ENCODE assay signal across 1 cellular context in the genomic region with DNA sequence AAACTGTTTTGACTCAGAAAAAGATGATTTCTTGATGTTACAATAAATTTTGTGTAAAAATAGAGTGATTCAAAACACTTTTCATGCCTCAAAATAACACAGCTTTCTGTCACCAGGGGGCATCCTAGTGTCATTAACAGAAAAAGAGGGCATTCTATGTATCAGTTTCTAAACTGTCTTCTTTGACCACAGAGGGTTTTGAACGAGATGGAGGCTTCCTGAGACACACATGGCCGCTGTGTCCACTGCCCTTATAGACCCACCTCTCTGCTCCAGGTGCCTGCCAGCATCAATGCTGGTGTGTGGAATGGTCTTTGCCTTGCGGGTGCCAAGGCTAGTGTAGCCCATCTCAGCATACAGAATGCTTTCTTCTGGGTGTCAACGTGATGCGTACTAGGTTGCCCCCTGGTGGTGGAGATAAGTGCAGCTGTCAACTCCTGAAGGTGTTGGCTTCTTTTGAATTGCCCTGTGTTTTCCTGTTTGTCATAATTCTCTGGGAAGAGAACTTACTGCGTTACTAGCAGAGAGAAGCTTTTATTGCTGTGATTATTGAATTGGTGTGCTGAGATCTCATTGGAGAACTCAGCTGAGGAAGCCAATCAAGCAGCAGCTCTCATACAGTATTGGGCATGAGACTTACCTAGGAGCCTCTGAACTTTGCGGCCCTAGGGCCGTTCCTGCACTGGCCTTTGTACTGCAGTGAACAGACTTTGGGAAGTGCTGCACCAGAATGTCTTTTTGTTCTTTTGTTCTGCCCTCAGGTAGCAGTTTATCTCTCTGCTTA.
A peak's percentile ranks its signal among the peaks of the same experiment; 100 is the strongest.
TF ChIP-seq lines count a peak whose summit lies in the region.

No MANE protein-coding gene starts in this region.

TF ChIP-seq in HepG2, 621 proteins besides CTCF, POLR2A, EP300 and RAD21 (continued from another document and continues in another):
- TF ChIP-seq, protein P1, sequence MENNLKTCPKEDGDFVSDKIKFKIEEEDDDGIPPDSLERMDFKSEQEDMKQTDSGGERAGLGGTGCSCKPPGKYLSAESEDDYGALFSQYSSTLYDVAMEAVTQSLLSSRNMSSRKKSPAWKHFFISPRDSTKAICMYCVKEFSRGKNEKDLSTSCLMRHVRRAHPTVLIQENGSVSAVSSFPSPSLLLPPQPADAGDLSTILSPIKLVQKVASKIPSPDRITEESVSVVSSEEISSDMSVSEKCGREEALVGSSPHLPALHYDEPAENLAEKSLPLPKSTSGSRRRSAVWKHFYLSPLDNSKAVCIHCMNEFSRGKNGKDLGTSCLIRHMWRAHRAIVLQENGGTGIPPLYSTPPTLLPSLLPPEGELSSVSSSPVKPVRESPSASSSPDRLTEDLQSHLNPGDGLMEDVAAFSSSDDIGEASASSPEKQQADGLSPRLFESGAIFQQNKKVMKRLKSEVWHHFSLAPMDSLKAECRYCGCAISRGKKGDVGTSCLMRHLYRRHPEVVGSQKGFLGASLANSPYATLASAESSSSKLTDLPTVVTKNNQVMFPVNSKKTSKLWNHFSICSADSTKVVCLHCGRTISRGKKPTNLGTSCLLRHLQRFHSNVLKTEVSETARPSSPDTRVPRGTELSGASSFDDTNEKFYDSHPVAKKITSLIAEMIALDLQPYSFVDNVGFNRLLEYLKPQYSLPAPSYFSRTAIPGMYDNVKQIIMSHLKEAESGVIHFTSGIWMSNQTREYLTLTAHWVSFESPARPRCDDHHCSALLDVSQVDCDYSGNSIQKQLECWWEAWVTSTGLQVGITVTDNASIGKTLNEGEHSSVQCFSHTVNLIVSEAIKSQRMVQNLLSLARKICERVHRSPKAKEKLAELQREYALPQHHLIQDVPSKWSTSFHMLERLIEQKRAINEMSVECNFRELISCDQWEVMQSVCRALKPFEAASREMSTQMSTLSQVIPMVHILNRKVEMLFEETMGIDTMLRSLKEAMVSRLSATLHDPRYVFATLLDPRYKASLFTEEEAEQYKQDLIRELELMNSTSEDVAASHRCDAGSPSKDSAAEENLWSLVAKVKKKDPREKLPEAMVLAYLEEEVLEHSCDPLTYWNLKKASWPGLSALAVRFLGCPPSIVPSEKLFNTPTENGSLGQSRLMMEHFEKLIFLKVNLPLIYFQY (CRISPR knock-in tag; IDR thresholded peaks at IDR 0.05; ENCODE audit: borderline replicate concordance) = no peak
- TF ChIP-seq ZNF263 (CRISPR knock-in tag; IDR thresholded peaks at IDR 0.05) (no peak), ZFP62 (CRISPR knock-in tag; IDR thresholded peaks at IDR 0.05) (no peak), ZNF432 (CRISPR knock-in tag; IDR thresholded peaks at IDR 0.05; ENCODE audit: borderline replicate concordance) (no peak), ZNF720 (CRISPR knock-in tag; IDR thresholded peaks at IDR 0.05) (no peak), TMF1 (CRISPR knock-in tag; IDR thresholded peaks at IDR 0.05; ENCODE audit: low read depth) (no peak), ARID2 (CRISPR knock-in tag; IDR thresholded peaks at IDR 0.05; ENCODE audit: borderline replicate concordance) (no peak), NFIC (IDR thresholded peaks at IDR 0.05; ENCODE audit: low read length) (no peak), ZFX (CRISPR knock-in tag; IDR thresholded peaks at IDR 0.05; ENCODE audit: low read depth) (peak; percentile 18; the same call in 1 of the 2 replicates), ZNF564 (CRISPR knock-in tag; IDR thresholded peaks at IDR 0.05) (no peak), ZNF136 (CRISPR knock-in tag; IDR thresholded peaks at IDR 0.05; ENCODE audit: low read depth) (no peak), ATF1 (CRISPR knock-in tag; IDR thresholded peaks at IDR 0.05) (no peak), HNF4G (IDR thresholded peaks at IDR 0.05; ENCODE audit: borderline replicate concordance, low read depth, low read length) (peak; percentile 66; the same call in 1 of the 2 replicates), HNF4G (CRISPR knock-in tag; IDR thresholded peaks at IDR 0.05; ENCODE audit: borderline replicate concordance, low read depth) (no peak), SNAI1 (CRISPR knock-in tag; IDR thresholded peaks at IDR 0.05; ENCODE audit: borderline replicate concordance) (no peak), ZNF33A (CRISPR knock-in tag; IDR thresholded peaks at IDR 0.05; ENCODE audit: borderline replicate concordance) (no peak), DMAP1 (CRISPR knock-in tag; IDR thresholded peaks at IDR 0.05) (no peak), SRY (CRISPR knock-in tag; IDR thresholded peaks at IDR 0.05) (no peak), ZNF382 (CRISPR knock-in tag; IDR thresholded peaks at IDR 0.05; ENCODE audit: borderline replicate concordance) (no peak), MTA1 (CRISPR knock-in tag; IDR thresholded peaks at IDR 0.05; ENCODE audit: borderline replicate concordance) (no peak), ZNF274 (CRISPR knock-in tag; IDR thresholded peaks at IDR 0.05) (no peak; the same call in 1 of the 2 replicates), ASH2L (IDR thresholded peaks at IDR 0.05; ENCODE audit: insufficient read length, low read depth, low read length) (peak; percentile 46), BORCS8-MEF2B (CRISPR knock-in tag; IDR thresholded peaks at IDR 0.05) (no peak), HES4 (CRISPR knock-in tag; IDR thresholded peaks at IDR 0.05; ENCODE audit: borderline replicate concordance) (no peak), TBX3 (IDR thresholded peaks at IDR 0.05; ENCODE audit: borderline replicate concordance) (peak; percentile 31; the same call in 1 of the 2 replicates), TBP (CRISPR knock-in tag; IDR thresholded peaks at IDR 0.05) (no peak), ZNF180 (CRISPR knock-in tag; IDR thresholded peaks at IDR 0.05; ENCODE audit: borderline replicate concordance, low read depth) (no peak)
- TF ChIP-seq, protein P2, sequence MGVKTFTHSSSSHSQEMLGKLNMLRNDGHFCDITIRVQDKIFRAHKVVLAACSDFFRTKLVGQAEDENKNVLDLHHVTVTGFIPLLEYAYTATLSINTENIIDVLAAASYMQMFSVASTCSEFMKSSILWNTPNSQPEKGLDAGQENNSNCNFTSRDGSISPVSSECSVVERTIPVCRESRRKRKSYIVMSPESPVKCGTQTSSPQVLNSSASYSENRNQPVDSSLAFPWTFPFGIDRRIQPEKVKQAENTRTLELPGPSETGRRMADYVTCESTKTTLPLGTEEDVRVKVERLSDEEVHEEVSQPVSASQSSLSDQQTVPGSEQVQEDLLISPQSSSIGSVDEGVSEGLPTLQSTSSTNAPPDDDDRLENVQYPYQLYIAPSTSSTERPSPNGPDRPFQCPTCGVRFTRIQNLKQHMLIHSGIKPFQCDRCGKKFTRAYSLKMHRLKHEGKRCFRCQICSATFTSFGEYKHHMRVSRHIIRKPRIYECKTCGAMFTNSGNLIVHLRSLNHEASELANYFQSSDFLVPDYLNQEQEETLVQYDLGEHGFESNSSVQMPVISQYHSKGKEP (CRISPR knock-in tag; IDR thresholded peaks at IDR 0.05) = no peak
- TF ChIP-seq, protein P3, sequence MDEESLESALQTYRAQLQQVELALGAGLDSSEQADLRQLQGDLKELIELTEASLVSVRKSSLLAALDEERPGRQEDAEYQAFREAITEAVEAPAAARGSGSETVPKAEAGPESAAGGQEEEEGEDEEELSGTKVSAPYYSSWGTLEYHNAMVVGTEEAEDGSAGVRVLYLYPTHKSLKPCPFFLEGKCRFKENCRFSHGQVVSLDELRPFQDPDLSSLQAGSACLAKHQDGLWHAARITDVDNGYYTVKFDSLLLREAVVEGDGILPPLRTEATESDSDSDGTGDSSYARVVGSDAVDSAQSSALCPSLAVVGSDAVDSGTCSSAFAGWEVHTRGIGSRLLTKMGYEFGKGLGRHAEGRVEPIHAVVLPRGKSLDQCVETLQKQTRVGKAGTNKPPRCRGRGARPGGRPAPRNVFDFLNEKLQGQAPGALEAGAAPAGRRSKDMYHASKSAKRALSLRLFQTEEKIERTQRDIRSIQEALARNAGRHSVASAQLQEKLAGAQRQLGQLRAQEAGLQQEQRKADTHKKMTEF (CRISPR knock-in tag; IDR thresholded peaks at IDR 0.05) = no peak
- TF ChIP-seq, protein P4, sequence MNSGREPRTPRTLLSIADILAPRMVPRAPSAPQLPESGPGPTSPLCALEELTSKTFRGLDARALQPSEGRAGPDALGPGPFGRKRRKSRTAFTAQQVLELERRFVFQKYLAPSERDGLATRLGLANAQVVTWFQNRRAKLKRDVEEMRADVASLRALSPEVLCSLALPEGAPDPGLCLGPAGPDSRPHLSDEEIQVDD (CRISPR knock-in tag; IDR thresholded peaks at IDR 0.05; ENCODE audit: borderline replicate concordance) = no peak
- TF ChIP-seq, protein P5, sequence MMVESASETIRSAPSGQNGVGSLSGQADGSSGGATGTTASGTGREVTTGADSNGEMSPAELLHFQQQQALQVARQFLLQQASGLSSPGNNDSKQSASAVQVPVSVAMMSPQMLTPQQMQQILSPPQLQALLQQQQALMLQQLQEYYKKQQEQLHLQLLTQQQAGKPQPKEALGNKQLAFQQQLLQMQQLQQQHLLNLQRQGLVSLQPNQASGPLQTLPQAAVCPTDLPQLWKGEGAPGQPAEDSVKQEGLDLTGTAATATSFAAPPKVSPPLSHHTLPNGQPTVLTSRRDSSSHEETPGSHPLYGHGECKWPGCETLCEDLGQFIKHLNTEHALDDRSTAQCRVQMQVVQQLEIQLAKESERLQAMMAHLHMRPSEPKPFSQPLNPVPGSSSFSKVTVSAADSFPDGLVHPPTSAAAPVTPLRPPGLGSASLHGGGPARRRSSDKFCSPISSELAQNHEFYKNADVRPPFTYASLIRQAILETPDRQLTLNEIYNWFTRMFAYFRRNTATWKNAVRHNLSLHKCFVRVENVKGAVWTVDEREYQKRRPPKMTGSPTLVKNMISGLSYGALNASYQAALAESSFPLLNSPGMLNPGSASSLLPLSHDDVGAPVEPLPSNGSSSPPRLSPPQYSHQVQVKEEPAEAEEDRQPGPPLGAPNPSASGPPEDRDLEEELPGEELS (CRISPR knock-in tag; IDR thresholded peaks at IDR 0.05) = peak; percentile 32; the same call in 1 of the 2 replicates
- TF ChIP-seq, protein P6, sequence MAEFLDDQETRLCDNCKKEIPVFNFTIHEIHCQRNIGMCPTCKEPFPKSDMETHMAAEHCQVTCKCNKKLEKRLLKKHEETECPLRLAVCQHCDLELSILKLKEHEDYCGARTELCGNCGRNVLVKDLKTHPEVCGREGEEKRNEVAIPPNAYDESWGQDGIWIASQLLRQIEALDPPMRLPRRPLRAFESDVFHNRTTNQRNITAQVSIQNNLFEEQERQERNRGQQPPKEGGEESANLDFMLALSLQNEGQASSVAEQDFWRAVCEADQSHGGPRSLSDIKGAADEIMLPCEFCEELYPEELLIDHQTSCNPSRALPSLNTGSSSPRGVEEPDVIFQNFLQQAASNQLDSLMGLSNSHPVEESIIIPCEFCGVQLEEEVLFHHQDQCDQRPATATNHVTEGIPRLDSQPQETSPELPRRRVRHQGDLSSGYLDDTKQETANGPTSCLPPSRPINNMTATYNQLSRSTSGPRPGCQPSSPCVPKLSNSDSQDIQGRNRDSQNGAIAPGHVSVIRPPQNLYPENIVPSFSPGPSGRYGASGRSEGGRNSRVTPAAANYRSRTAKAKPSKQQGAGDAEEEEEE (CRISPR knock-in tag; IDR thresholded peaks at IDR 0.05; ENCODE audit: borderline replicate concordance) = no peak
- TF ChIP-seq, protein P7, sequence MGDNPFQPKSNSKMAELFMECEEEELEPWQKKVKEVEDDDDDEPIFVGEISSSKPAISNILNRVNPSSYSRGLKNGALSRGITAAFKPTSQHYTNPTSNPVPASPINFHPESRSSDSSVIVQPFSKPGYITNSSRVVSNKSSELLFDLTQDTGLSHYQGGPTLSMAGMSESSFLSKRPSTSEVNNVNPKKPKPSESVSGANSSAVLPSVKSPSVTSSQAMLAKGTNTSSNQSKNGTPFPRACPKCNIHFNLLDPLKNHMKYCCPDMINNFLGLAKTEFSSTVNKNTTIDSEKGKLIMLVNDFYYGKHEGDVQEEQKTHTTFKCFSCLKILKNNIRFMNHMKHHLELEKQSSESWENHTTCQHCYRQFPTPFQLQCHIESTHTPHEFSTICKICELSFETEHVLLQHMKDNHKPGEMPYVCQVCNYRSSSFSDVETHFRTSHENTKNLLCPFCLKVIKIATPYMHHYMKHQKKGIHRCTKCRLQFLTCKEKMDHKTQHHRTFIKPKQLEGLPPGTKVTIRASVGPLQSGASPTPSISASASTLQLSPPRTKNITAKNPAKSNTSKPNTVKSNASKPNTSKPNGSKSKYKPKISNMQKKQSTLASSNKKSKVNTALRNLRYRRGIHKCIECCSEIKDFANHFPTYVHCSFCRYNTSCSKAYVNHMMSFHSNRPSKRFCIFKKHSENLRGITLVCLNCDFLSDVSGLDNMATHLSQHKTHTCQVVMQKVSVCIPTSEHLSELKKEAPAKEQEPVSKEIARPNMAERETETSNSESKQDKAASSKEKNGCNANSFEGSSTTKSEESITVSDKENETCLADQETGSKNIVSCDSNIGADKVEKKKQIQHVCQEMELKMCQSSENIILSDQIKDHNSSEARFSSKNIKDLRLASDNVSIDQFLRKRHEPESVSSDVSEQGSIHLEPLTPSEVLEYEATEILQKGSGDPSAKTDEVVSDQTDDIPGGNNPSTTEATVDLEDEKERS (CRISPR knock-in tag; IDR thresholded peaks at IDR 0.05) = peak; percentile 68; the same call in 1 of the 2 replicates
- TF ChIP-seq, protein P8, sequence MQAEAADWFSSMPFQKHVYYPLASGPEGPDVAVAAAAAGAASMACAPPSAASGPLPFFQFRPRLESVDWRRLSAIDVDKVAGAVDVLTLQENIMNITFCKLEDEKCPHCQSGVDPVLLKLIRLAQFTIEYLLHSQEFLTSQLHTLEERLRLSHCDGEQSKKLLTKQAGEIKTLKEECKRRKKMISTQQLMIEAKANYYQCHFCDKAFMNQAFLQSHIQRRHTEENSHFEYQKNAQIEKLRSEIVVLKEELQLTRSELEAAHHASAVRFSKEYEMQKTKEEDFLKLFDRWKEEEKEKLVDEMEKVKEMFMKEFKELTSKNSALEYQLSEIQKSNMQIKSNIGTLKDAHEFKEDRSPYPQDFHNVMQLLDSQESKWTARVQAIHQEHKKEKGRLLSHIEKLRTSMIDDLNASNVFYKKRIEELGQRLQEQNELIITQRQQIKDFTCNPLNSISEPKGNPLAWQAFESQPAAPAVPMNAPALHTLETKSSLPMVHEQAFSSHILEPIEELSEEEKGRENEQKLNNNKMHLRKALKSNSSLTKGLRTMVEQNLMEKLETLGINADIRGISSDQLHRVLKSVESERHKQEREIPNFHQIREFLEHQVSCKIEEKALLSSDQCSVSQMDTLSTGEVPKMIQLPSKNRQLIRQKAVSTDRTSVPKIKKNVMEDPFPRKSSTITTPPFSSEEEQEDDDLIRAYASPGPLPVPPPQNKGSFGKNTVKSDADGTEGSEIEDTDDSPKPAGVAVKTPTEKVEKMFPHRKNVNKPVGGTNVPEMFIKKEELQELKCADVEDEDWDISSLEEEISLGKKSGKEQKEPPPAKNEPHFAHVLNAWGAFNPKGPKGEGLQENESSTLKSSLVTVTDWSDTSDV (CRISPR knock-in tag; IDR thresholded peaks at IDR 0.05) = no peak
- TF ChIP-seq, protein P9, sequence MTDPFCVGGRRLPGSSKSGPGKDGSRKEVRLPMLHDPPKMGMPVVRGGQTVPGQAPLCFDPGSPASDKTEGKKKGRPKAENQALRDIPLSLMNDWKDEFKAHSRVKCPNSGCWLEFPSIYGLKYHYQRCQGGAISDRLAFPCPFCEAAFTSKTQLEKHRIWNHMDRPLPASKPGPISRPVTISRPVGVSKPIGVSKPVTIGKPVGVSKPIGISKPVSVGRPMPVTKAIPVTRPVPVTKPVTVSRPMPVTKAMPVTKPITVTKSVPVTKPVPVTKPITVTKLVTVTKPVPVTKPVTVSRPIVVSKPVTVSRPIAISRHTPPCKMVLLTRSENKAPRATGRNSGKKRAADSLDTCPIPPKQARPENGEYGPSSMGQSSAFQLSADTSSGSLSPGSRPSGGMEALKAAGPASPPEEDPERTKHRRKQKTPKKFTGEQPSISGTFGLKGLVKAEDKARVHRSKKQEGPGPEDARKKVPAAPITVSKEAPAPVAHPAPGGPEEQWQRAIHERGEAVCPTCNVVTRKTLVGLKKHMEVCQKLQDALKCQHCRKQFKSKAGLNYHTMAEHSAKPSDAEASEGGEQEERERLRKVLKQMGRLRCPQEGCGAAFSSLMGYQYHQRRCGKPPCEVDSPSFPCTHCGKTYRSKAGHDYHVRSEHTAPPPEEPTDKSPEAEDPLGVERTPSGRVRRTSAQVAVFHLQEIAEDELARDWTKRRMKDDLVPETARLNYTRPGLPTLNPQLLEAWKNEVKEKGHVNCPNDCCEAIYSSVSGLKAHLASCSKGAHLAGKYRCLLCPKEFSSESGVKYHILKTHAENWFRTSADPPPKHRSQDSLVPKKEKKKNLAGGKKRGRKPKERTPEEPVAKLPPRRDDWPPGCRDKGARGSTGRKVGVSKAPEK (CRISPR knock-in tag; IDR thresholded peaks at IDR 0.05; ENCODE audit: borderline replicate concordance) = no peak
